ENCODE assay signal across 14 cellular contexts in genomic region chr19:11031421-11032070, GRCh38.
"Had no signal": no experiment of that assay in that cellular context is flagged by ENCODE, and none has a peak within 500 bp of the region (broad histone marks: within the 10 kb centered on the region; RNA-seq: fewer than 3 reads in every experiment).

No MANE protein-coding gene starts in this region.

- H3K4me1 Mint-ChIP-seq: mesothelial cell of epicardium; stimulated activated effector memory CD8-positive, alpha-beta T cell treated with anti-CD3 and anti-CD28 coated beads, Interleukin-12 subunit alpha, Interleukin-12 subunit beta, amount 100 ng/mL, for 72 hours had no signal

- DNase-seq: activated CD4-positive, alpha-beta T cell treated with anti-CD3 and anti-CD28 coated beads, Interleukin-2, amount 50 U/mL, for 1 hour; activated gamma-delta T cell; activated naive CD8-positive, alpha-beta T cell treated with anti-CD3 and anti-CD28 coated beads for 36 hours; activated T-cell treated with anti-CD3 and anti-CD28 coated beads, Interleukin-2, amount 50 U/mL, for 4 hours; brain microvascular endothelial cell; erythroblast; hippocampal formation; lower lobe of right lung; naive B cell; tibial artery had no signal

- H3K27ac ChIP-seq: brain microvascular endothelial cell, lower lobe of right lung, tibial artery, vagina had no signal

- H3K9me3 Mint-ChIP-seq: activated naive CD8-positive, alpha-beta T cell treated with anti-CD3 and anti-CD28 coated beads for 36 hours; activated T-cell treated with anti-CD3 and anti-CD28 coated beads, Interleukin-2, amount 50 U/mL, for 4 hours; dendritic cell treated with granulocyte-macrophage colony-stimulating factor and Interleukin-4, amounts not matched to agents 40 ng/mL and 50 ng/mL, for 4 days; mesothelial cell of epicardium; naive B cell; stimulated activated effector memory CD8-positive, alpha-beta T cell treated with anti-CD3 and anti-CD28 coated beads, Interleukin-12 subunit alpha, Interleukin-12 subunit beta, amount 100 ng/mL, for 72 hours had no signal

- H3K27ac Mint-ChIP-seq: activated naive CD8-positive, alpha-beta T cell treated with anti-CD3 and anti-CD28 coated beads for 36 hours; dendritic cell treated with granulocyte-macrophage colony-stimulating factor and Interleukin-4, amounts not matched to agents 40 ng/mL and 50 ng/mL, for 4 days; mesothelial cell of epicardium; stimulated activated effector memory CD8-positive, alpha-beta T cell treated with anti-CD3 and anti-CD28 coated beads, Interleukin-12 subunit alpha, Interleukin-12 subunit beta, amount 100 ng/mL, for 72 hours had no signal

- H3K9me3 ChIP-seq: lower lobe of right lung, tibial artery, vagina had no signal

- H3K27me3 ChIP-seq: brain microvascular endothelial cell, tibial artery, vagina had no signal

- H3K4me3 Mint-ChIP-seq: activated naive CD8-positive, alpha-beta T cell treated with anti-CD3 and anti-CD28 coated beads for 36 hours; activated T-cell treated with anti-CD3 and anti-CD28 coated beads, Interleukin-2, amount 50 U/mL, for 4 hours; dendritic cell treated with granulocyte-macrophage colony-stimulating factor and Interleukin-4, amounts not matched to agents 40 ng/mL and 50 ng/mL, for 4 days; mesothelial cell of epicardium; naive B cell; stimulated activated effector memory CD8-positive, alpha-beta T cell treated with anti-CD3 and anti-CD28 coated beads, Interleukin-12 subunit alpha, Interleukin-12 subunit beta, amount 100 ng/mL, for 72 hours had no signal

- H3K27me3 Mint-ChIP-seq: activated naive CD8-positive, alpha-beta T cell treated with anti-CD3 and anti-CD28 coated beads for 36 hours; dendritic cell treated with granulocyte-macrophage colony-stimulating factor and Interleukin-4, amounts not matched to agents 40 ng/mL and 50 ng/mL, for 4 days had no signal

- H3K4me3 ChIP-seq: lower lobe of right lung, tibial artery, vagina had no signal
